ENCODE assay signal across 1 cellular context in genomic region chr6:125201961-125202729, GRCh38.
A peak's percentile ranks its signal among the peaks of the same experiment; 100 is the strongest.
TF ChIP-seq lines count a peak whose summit lies in the region.

No MANE protein-coding gene starts in this region.

TF ChIP-seq in H1, 55 proteins besides CTCF, POLR2A, EP300 and RAD21 (continued from another document):
- TF ChIP-seq MAFK (IDR thresholded peaks at IDR 0.05; ENCODE audit: low read depth, low read length) (peak; percentile 91), CHD2 (IDR thresholded peaks at IDR 0.05; ENCODE audit: low read length) (no peak)
